Comparison of ENCODE assay signal across 23 cellular contexts in genomic region chr3:178233371-178233770, GRCh38.
"Had no signal": no experiment of that assay in that cellular context is flagged by ENCODE, and none has a peak within 500 bp of the region (broad histone marks: within the 10 kb centered on the region; RNA-seq: fewer than 3 reads in every experiment).

No MANE protein-coding gene starts in this region.

- H3K4me3 Mint-ChIP-seq: activated B cell treated with CpG ODN at 0.5 μM for 24 hours; activated CD4-positive, alpha-beta T cell treated with anti-CD3 and anti-CD28 coated beads for 36 hours; activated CD8-positive, alpha-beta memory T cell treated with anti-CD3 and anti-CD28 coated beads, Interleukin-2, amount 10 ng/mL, durations not matched to agents 7 days and 5 days; activated CD8-positive, alpha-beta T cell treated with anti-CD3 and anti-CD28 coated beads, Interleukin-2, amount 10 ng/mL, durations not matched to agents 7 days and 5 days; natural killer cell treated with Interleukin-12 subunit alpha and Interleukin-12 subunit beta and Interleukin-15 and Interleukin-18, amount 100 ng/mL, for 72 hours; stimulated activated effector memory CD8-positive, alpha-beta T cell treated with anti-CD3 and anti-CD28 coated beads, Interleukin-12 subunit alpha, Interleukin-12 subunit beta, amount 100 ng/mL, for 72 hours; stimulated activated naive CD8-positive, alpha-beta T cell treated with anti-CD3 and anti-CD28 coated beads, Interleukin-15, Interleukin-2, amounts not matched to agents 100 ng/mL and 50 ng/mL, for 24 hours; T-cell had no signal

- H3K36me3 Mint-ChIP-seq: activated CD8-positive, alpha-beta memory T cell treated with anti-CD3 and anti-CD28 coated beads, Interleukin-2, amount 10 ng/mL, durations not matched to agents 7 days and 5 days; natural killer cell treated with Interleukin-12 subunit alpha and Interleukin-12 subunit beta and Interleukin-15 and Interleukin-18, amount 100 ng/mL, for 72 hours; stimulated activated effector memory CD8-positive, alpha-beta T cell treated with anti-CD3 and anti-CD28 coated beads, Interleukin-12 subunit alpha, Interleukin-12 subunit beta, amount 100 ng/mL, for 72 hours; T-cell had no signal

- H3K36me3 ChIP-seq: esophagus squamous epithelium, left lung, lower lobe of right lung, spleen, thoracic aorta had no signal

- H3K4me3 ChIP-seq: esophagus squamous epithelium, left lung, lower lobe of right lung, spleen, thoracic aorta had no signal

- H3K27ac ChIP-seq: epithelial cell of prostate, esophagus squamous epithelium, left lung, lower lobe of right lung, spleen, thoracic aorta had no signal

- H3K9me3 ChIP-seq: esophagus squamous epithelium, lower lobe of right lung, thoracic aorta had no signal

- H3K27me3 Mint-ChIP-seq: activated CD4-positive, alpha-beta T cell treated with anti-CD3 and anti-CD28 coated beads for 36 hours; activated CD8-positive, alpha-beta memory T cell treated with anti-CD3 and anti-CD28 coated beads, Interleukin-2, amount 10 ng/mL, durations not matched to agents 7 days and 5 days had no signal

- H3K27me3 ChIP-seq: esophagus squamous epithelium, left lung, spleen had no signal

- ATAC-seq: activated CD4-positive, alpha-beta T cell treated with anti-CD3 and anti-CD28 coated beads for 36 hours; activated CD8-positive, alpha-beta memory T cell treated with anti-CD3 and anti-CD28 coated beads, Interleukin-2, amount 10 ng/mL, durations not matched to agents 7 days and 5 days; activated CD8-positive, alpha-beta T cell treated with anti-CD3 and anti-CD28 coated beads, Interleukin-2, amount 10 ng/mL, durations not matched to agents 7 days and 5 days; activated naive CD4-positive, alpha-beta T cell treated with anti-CD3 and anti-CD28 coated beads, Interleukin-2, amount 50 U/mL, for 72 hours; left lung; lower lobe of right lung; natural killer cell treated with Interleukin-12 subunit alpha and Interleukin-12 subunit beta and Interleukin-15 and Interleukin-18, amount 100 ng/mL, for 72 hours; right cardiac atrium; stimulated activated effector memory CD8-positive, alpha-beta T cell treated with anti-CD3 and anti-CD28 coated beads, Interleukin-12 subunit alpha, Interleukin-12 subunit beta, amount 100 ng/mL, for 72 hours; T-cell had no signal

- H3K9me3 Mint-ChIP-seq: natural killer cell treated with Interleukin-12 subunit alpha and Interleukin-12 subunit beta and Interleukin-15 and Interleukin-18, amount 100 ng/mL, for 72 hours; stimulated activated effector memory CD8-positive, alpha-beta T cell treated with anti-CD3 and anti-CD28 coated beads, Interleukin-12 subunit alpha, Interleukin-12 subunit beta, amount 100 ng/mL, for 72 hours; T-cell had no signal

- H3K27ac Mint-ChIP-seq: activated B cell treated with CpG ODN at 0.5 μM for 24 hours; activated CD4-positive, alpha-beta T cell treated with anti-CD3 and anti-CD28 coated beads for 36 hours; activated CD8-positive, alpha-beta memory T cell treated with anti-CD3 and anti-CD28 coated beads, Interleukin-2, amount 10 ng/mL, durations not matched to agents 7 days and 5 days; activated CD8-positive, alpha-beta T cell treated with anti-CD3 and anti-CD28 coated beads, Interleukin-2, amount 10 ng/mL, durations not matched to agents 7 days and 5 days; activated naive CD4-positive, alpha-beta T cell treated with anti-CD3 and anti-CD28 coated beads, Interleukin-2, amount 50 U/mL, for 72 hours; natural killer cell treated with Interleukin-12 subunit alpha and Interleukin-12 subunit beta and Interleukin-15 and Interleukin-18, amount 100 ng/mL, for 72 hours; stimulated activated effector memory CD8-positive, alpha-beta T cell treated with anti-CD3 and anti-CD28 coated beads, Interleukin-12 subunit alpha, Interleukin-12 subunit beta, amount 100 ng/mL, for 72 hours; stimulated activated naive CD8-positive, alpha-beta T cell treated with anti-CD3 and anti-CD28 coated beads, Interleukin-15, Interleukin-2, amounts not matched to agents 100 ng/mL and 50 ng/mL, for 24 hours; T-cell had no signal

- H3K4me1 ChIP-seq: left lung, lower lobe of right lung, spleen had no signal

- DNase-seq: activated B cell treated with CpG ODN at 0.5 μM for 24 hours; activated CD4-positive, alpha-beta T cell treated with anti-CD3 and anti-CD28 coated beads for 36 hours; activated CD8-positive, alpha-beta memory T cell treated with anti-CD3 and anti-CD28 coated beads, Interleukin-2, amount 10 ng/mL, durations not matched to agents 7 days and 5 days; activated CD8-positive, alpha-beta T cell treated with anti-CD3 and anti-CD28 coated beads, Interleukin-2, amount 10 ng/mL, durations not matched to agents 7 days and 5 days; activated naive CD4-positive, alpha-beta T cell; activated T-cell treated with anti-CD3 and anti-CD28 coated beads, Interleukin-2, amount 50 U/mL, for 48 hours; esophagus squamous epithelium; foreskin melanocyte; kidney glomerular epithelial cell; left lung; lower lobe of right lung; mesenchymal stem cell; posterior cingulate gyrus; right cardiac atrium; spleen; stimulated activated CD4-positive, alpha-beta T cell treated with anti-CD3 and anti-CD28 coated beads, Interleukin-4, amount 100 ng/mL, for 1 hour; T-cell had no signal

- H3K4me1 Mint-ChIP-seq: activated B cell treated with CpG ODN at 0.5 μM for 24 hours; activated CD4-positive, alpha-beta T cell treated with anti-CD3 and anti-CD28 coated beads for 36 hours; activated CD8-positive, alpha-beta memory T cell treated with anti-CD3 and anti-CD28 coated beads, Interleukin-2, amount 10 ng/mL, durations not matched to agents 7 days and 5 days; stimulated activated effector memory CD8-positive, alpha-beta T cell treated with anti-CD3 and anti-CD28 coated beads, Interleukin-12 subunit alpha, Interleukin-12 subunit beta, amount 100 ng/mL, for 72 hours; T-cell had no signal
